14 cellular contexts compared by ENCODE assay signal in the genomic region with DNA sequence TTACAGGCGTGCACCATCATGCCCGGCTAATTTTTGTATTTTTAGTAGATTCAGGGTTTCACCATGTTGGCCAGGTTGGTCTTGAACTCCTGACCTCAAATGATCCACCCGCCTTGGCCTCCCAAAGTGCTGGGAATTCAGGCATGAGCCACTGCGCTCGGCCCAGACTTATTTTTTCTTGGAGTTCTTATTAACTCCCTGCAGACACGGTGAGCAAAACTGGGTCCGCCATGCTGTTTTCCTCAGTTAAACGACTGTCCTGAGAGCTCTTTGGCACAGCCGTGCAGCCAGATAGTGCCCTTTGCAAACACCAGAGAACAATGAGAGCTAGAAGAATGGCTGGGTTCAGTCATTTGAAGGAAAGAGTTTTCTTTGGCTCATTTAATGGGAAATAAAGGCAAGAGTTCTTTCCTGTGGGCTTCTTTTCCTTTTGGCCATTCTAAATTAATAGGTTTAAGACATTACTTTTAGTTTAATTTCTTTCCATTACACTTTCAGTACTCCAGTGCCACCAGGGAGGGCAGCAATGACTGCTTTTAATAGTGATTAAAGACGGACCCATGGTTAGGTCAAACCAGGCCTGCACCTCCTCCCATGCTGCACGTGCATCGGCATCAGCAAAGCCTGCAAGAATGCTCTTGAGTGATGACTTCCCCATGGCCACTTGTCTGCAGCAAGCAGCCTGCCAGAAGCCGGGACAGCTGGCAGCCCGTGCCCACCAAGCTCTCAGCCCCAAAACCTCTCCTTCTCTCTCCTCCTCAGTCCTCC.
A peak's percentile ranks its signal among the peaks of the same experiment; 100 is the strongest.
DNase-seq lines count a peak whose midpoint lies in the region; TF ChIP-seq lines count a peak whose summit lies in the region.
"Had no signal": no experiment of that assay in that cellular context is flagged by ENCODE, and none has a peak within 500 bp of the region (broad histone marks: within the 10 kb centered on the region; RNA-seq: fewer than 3 reads in every experiment).

No MANE protein-coding gene starts in this region.

- H3K9me3 Mint-ChIP-seq in T-helper 2 cell treated with Interferon-gamma antibody and Interleukin-4, amounts not matched to agents 5 μg/mL and 100 μg/mL, for 36 hours = no peaks in the 10 kb centered on the region

- H3K27ac ChIP-seq in cardiac muscle cell (no peak overlapping the region), suprapubic skin (no peak overlapping the region)
- H3K27ac ChIP-seq: skin epidermis, VCaP had no signal

- H3K27me3 ChIP-seq in cardiac muscle cell = no peaks in the 10 kb centered on the region
- no peaks in the 10 kb centered on the region for H3K27me3 ChIP-seq in suprapubic skin
- H3K27me3 ChIP-seq: heart left ventricle had no signal

- no peak for TF ChIP-seq POLR2A in suprapubic skin (IDR thresholded peaks at IDR 0.05)

- H3K27me3 Mint-ChIP-seq in T-helper 2 cell treated with Interferon-gamma antibody and Interleukin-4, amounts not matched to agents 5 μg/mL and 100 μg/mL, for 36 hours (ENCODE audit: low read depth) = no peaks in the 10 kb centered on the region

- no peak for TF ChIP-seq EP300 in suprapubic skin (IDR thresholded peaks at IDR 0.05)

- WGBS in suprapubic skin = 71% methylated on average over 14 of the region's 14 CpGs

- H3K9me3 ChIP-seq in cardiac muscle cell (ENCODE audit: low read depth) (no peaks in the 10 kb centered on the region), suprapubic skin (no peaks in the 10 kb centered on the region)
- H3K9me3 ChIP-seq: heart left ventricle, mucosa of descending colon had no signal

- peak; percentile 48 for DNase-seq in activated CD8-positive, alpha-beta memory T cell treated with anti-CD3 and anti-CD28 coated beads, Interleukin-2, amount 50 U/mL, for 48 hours
- DNase-seq in activated CD8-positive, alpha-beta memory T cell treated with anti-CD3 and anti-CD28 coated beads, Interleukin-2, amount 50 U/mL, for 4 hours = no peak
- DNase-seq in SK-MEL-5 (ENCODE audit: low read depth, low spot score) (peak; percentile 39), cardiac muscle cell (ENCODE audit: low read depth in 1 of 2, low spot score in 1 of 2) (no peak), suprapubic skin (ENCODE audit: low spot score in 2 of 2) (no peak), NCI-H2227 treated with DMSO at 0.1 percent for 48 hours (lab: John Stamatoyannopoulos, UW) (no peak)
- DNase-seq in stimulated activated CD8-positive, alpha-beta memory T cell treated with anti-CD3 and anti-CD28 coated beads, Interleukin-4, amount 100 ng/mL, for 48 hours = peak; percentile 23
- no peak for DNase-seq in T-helper 2 cell treated with Interferon-gamma antibody and Interleukin-4, amounts not matched to agents 5 μg/mL and 100 μg/mL, for 36 hours (ENCODE audit: low spot score)
- DNase-seq: ACHN, NCI-H1417 had no signal

- TF ChIP-seq CTCF in cardiac muscle cell (IDR thresholded peaks at IDR 0.05; ENCODE audit: low read depth, low read length) (peak; percentile 19), suprapubic skin (IDR thresholded peaks at IDR 0.05) (no peak)

- peaks cover 4% of the 10 kb centered on the region for H3K36me3 Mint-ChIP-seq in T-helper 2 cell treated with Interferon-gamma antibody and Interleukin-4, amounts not matched to agents 5 μg/mL and 100 μg/mL, for 36 hours (ENCODE audit: low read depth)

- no peak overlapping the region for H3K4me3 Mint-ChIP-seq in T-helper 2 cell treated with Interferon-gamma antibody and Interleukin-4, amounts not matched to agents 5 μg/mL and 100 μg/mL, for 36 hours

- H3K4me3 ChIP-seq in cardiac muscle cell (no peak overlapping the region), suprapubic skin (no peak overlapping the region)
- H3K4me3 ChIP-seq: heart left ventricle, mucosa of descending colon, skin epidermis had no signal

- peaks cover 34% of the 10 kb centered on the region for H3K4me1 Mint-ChIP-seq in T-helper 2 cell treated with Interferon-gamma antibody and Interleukin-4, amounts not matched to agents 5 μg/mL and 100 μg/mL, for 36 hours (ENCODE audit: low read depth)

- H3K36me3 ChIP-seq in cardiac muscle cell = no peaks in the 10 kb centered on the region
- no peaks in the 10 kb centered on the region for H3K36me3 ChIP-seq in suprapubic skin
- H3K36me3 ChIP-seq: heart left ventricle had no signal

- H3K4me1 ChIP-seq in cardiac muscle cell (ENCODE audit: low read depth) (no peaks in the 10 kb centered on the region), suprapubic skin (peaks cover 13% of the 10 kb centered on the region)

- in situ Hi-C loops in SK-MEL-5 (cut with HindIII; ENCODE audit: low pct_unique_long_range_greater_than_20kb, low sequenced_read_pairs) = no loop called here

- H3K27ac Mint-ChIP-seq in T-helper 2 cell treated with Interferon-gamma antibody and Interleukin-4, amounts not matched to agents 5 μg/mL and 100 μg/mL, for 36 hours = no peak overlapping the region

Comparison
In these comparisons a context has a peak if more than half of its experiments do, and no peak if none do; other contexts are left out.
1. DNase-seq: peak in activated CD8-positive, alpha-beta memory T cell treated with anti-CD3 and anti-CD28 coated beads, Interleukin-2, amount 50 U/mL, for 48 hours (single experiment), SK-MEL-5 (single experiment) and stimulated activated CD8-positive, alpha-beta memory T cell treated with anti-CD3 and anti-CD28 coated beads, Interleukin-4, amount 100 ng/mL, for 48 hours (single experiment); none in activated CD8-positive, alpha-beta memory T cell treated with anti-CD3 and anti-CD28 coated beads, Interleukin-2, amount 50 U/mL, for 4 hours (single experiment), cardiac muscle cell (0 of 2), suprapubic skin (0 of 2), T-helper 2 cell treated with Interferon-gamma antibody and Interleukin-4, amounts not matched to agents 5 μg/mL and 100 μg/mL, for 36 hours (single experiment) and NCI-H2227 treated with DMSO at 0.1 percent for 48 hours (single experiment).